Comparison of ENCODE assay signal across 10 cellular contexts in the genomic region with DNA sequence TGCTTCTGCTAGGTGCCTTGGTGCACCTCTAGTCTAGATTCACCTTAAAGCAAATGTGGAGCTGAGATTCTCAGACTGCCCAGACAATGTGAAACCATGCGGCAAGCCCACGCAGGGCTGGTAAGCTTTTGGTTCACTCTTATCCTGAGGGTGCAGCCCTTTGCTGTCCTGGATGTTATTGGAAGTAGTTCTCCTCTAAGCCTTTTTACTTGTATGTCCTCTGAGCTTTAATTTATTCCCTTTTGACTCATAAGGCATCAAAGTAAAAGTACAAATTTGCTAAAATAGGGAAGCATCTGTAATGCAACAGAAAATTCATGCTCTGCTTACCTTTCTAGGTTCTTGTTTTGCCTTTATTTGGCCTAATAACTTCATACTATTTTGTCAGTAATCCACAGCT.
DNase-seq lines count a peak whose midpoint lies in the region; ATAC-seq and TF ChIP-seq lines count a peak whose summit lies in the region.
"Had no signal": no experiment of that assay in that cellular context is flagged by ENCODE, and none has a peak within 500 bp of the region (broad histone marks: within the 10 kb centered on the region; RNA-seq: fewer than 3 reads in every experiment).

No MANE protein-coding gene starts in this region.

- H3K79me2 ChIP-seq in smooth muscle cell (ENCODE audit: low read depth): no peaks in the 10 kb centered on the region

- no peak for TF ChIP-seq CTCF in smooth muscle cell (IDR thresholded peaks at IDR 0.05; ENCODE audit: borderline replicate concordance, insufficient read depth, poor library complexity, severe bottlenecking)

- no peaks in the 10 kb centered on the region for H3K27me3 ChIP-seq in smooth muscle cell (ENCODE audit: low read depth)

- WGBS in smooth muscle cell (ENCODE audit: low lambda C conversion rate): 63% methylated on average over 2 of the region's 2 CpGs

- no peak overlapping the region for H3K4me3 ChIP-seq in smooth muscle cell

- peak overlapping the region; percentile 21 for H3K27ac ChIP-seq in smooth muscle cell (ENCODE audit: low read depth)

- H3K9me3 ChIP-seq in smooth muscle cell (replicated peaks; ENCODE audit: low read depth): no peaks in the 10 kb centered on the region

- H3K9ac ChIP-seq in smooth muscle cell (ENCODE audit: low read depth): no peak overlapping the region

- H4K20me1 ChIP-seq in smooth muscle cell (ENCODE audit: low read depth): no peaks in the 10 kb centered on the region

- no peak overlapping the region for H3K4me2 ChIP-seq in smooth muscle cell

- no peaks in the 10 kb centered on the region for H3F3A ChIP-seq in smooth muscle cell (ENCODE audit: low read depth)

- DNase-seq in smooth muscle cell (lab: John Stamatoyannopoulos, UW; ENCODE audit: unreplicated experiment) (no peak), globus pallidus (ENCODE audit: low spot score) (no peak), GOT3 (lab: John Stamatoyannopoulos, UW) (no peak)
- no peak for DNase-seq in activated CD4-positive, alpha-beta T cell treated with anti-CD3 and anti-CD28 coated beads for 4 hours
- DNase-seq: activated gamma-delta T cell treated with Interleukin-2 at 50 U/mL for 16 hours, islet precursor cell, NCI-H748 treated with DMSO at 0.1 percent for 48 hours had no signal

- ATAC-seq in GM19328 (IDR thresholded peaks at IDR 0.05; ENCODE audit: unreplicated experiment) (peak; percentile 83), HG02642 (IDR thresholded peaks at IDR 0.05; ENCODE audit: poor library complexity, unreplicated experiment) (peak; percentile 88), HG03521 (IDR thresholded peaks at IDR 0.05; ENCODE audit: unreplicated experiment) (peak; percentile 80)

- no peaks in the 10 kb centered on the region for H3K36me3 ChIP-seq in smooth muscle cell (ENCODE audit: low read depth)

- no peaks in the 10 kb centered on the region for H3K4me1 ChIP-seq in smooth muscle cell (ENCODE audit: low read depth)

- no peak overlapping the region for H2AFZ ChIP-seq in smooth muscle cell (ENCODE audit: low read depth)
